Comparison of ENCODE assay signal across 22 cellular contexts in genomic region chr1:193753038-193753756, GRCh38.
DNase-seq lines count a peak whose midpoint lies in the region; ATAC-seq, FAIRE-seq and TF ChIP-seq lines count a peak whose summit lies in the region.
"Had no signal": no experiment of that assay in that cellular context is flagged by ENCODE, and none has a peak within 500 bp of the region (broad histone marks: within the 10 kb centered on the region; RNA-seq: fewer than 3 reads in every experiment).

No MANE protein-coding gene starts in this region.

- H3K4me2 ChIP-seq in H9 (ENCODE audit: insufficient read depth, insufficient read length, low read length), result no peak overlapping the region
- no peak overlapping the region for H3K4me2 ChIP-seq in H1 (ENCODE audit: insufficient read depth in 1 of 2, low read depth in 2 of 2, low read length in 2 of 2)
- H3K4me2 ChIP-seq in mesenchymal stem cell (ENCODE audit: low read length, poor library complexity, severe bottlenecking), result no peak overlapping the region

- H3K18ac ChIP-seq in H9 (ENCODE audit: insufficient read length, low read depth, low read length) (no peak overlapping the region), H1 (ENCODE audit: extremely low read depth, low read length) (no peak overlapping the region), mesenchymal stem cell (ENCODE audit: low read depth in 1 of 2, low read length in 2 of 2) (no peak overlapping the region)

- H3K27ac ChIP-seq in H9 (ENCODE audit: insufficient read length, low read depth, low read length) (no peak overlapping the region), H1 (ENCODE audit: low read depth, low read length) (no peak overlapping the region), mesenchymal stem cell (ENCODE audit: low read length, poor library complexity, severe bottlenecking) (no peak overlapping the region)
- H3K27ac ChIP-seq: GM23248, SJSA1 had no signal

- H3K79me2 ChIP-seq in H9 (ENCODE audit: insufficient read depth, low read length), result no peaks in the 10 kb centered on the region
- H3K79me2 ChIP-seq in H1 (ENCODE audit: control insufficient read depth in 1 of 2, insufficient read depth in 2 of 2, low read length in 2 of 2), result no peaks in the 10 kb centered on the region

- H3K9me3 Mint-ChIP-seq in H9 (peaks cover 4 to 7% of the 10 kb centered on the region in 2 experiments; a peak in 3 of 5 replicates), Caco-2 (ENCODE audit: unreplicated experiment) (no peaks in the 10 kb centered on the region)
- H3K9me3 Mint-ChIP-seq in activated T-helper 17 cell treated with anti-CD3 and anti-CD28 coated beads, Interleukin-2, amount 50 U/mL, for 72 hours, result peaks cover 2% of the 10 kb centered on the region
- H3K9me3 Mint-ChIP-seq: CD8-positive, alpha-beta T cell had no signal

- H4K91ac ChIP-seq in H9 (ENCODE audit: insufficient read length, low read depth, low read length), result no peak overlapping the region
- H4K91ac ChIP-seq in H1 (replicated peaks; ENCODE audit: insufficient read length, low read length), result no peak overlapping the region
- no peak overlapping the region for H4K91ac ChIP-seq in mesenchymal stem cell (ENCODE audit: low read length)

- no peak for DNase-seq in D721Med (ENCODE audit: insufficient read length, low spot score)
- no peak for DNase-seq in H9
- no peak for DNase-seq in H1 (ENCODE audit: low read depth in 1 of 2, low spot score in 2 of 2)
- DNase-seq in mesenchymal stem cell, result peak; percentile 19
- DNase-seq in MV-4-11 (lab: John Stamatoyannopoulos, UW), result no peak
- no peak for DNase-seq in Caco-2
- DNase-seq in DMS79 treated with DMSO at 0.1 percent for 48 hours (lab: John Stamatoyannopoulos, UW), result no peak
- DNase-seq: C1 segment of cervical spinal cord; CD8-positive, alpha-beta T cell; GM23248; NCI-H1092; NCI-H1417 treated with DMSO at 0.1 percent for 48 hours; NCI-H1694 treated with DMSO at 0.1 percent for 48 hours; NCI-H2081; NCI-H2227 treated with DMSO at 0.1 percent for 48 hours; NCI-H526 treated with DMSO at 0.1 percent for 48 hours; Right ventricle myocardium superior; RPMI8226 had no signal

- no peak for TF ChIP-seq POLR2A in H1 (IDR thresholded peaks at IDR 0.05; ENCODE audit: control extremely low read depth in 1 of 2, low read depth in 2 of 2, low read length in 2 of 2)

- no peak overlapping the region for H3T11ph ChIP-seq in H9 (ENCODE audit: low read length)

- TF ChIP-seq CTCF in D721Med (IDR thresholded peaks at IDR 0.05; ENCODE audit: insufficient read depth, missing control alignments) (no peak), H9 (conservative IDR thresholded peaks at IDR 0.05) (no peak), H1 (IDR thresholded peaks at IDR 0.05; ENCODE audit: control extremely low read depth in 1 of 3, insufficient read depth in 1 of 3, low read depth in 1 of 3, low read length in 3 of 3) (no peak), Caco-2 (IDR thresholded peaks at IDR 0.05; ENCODE audit: insufficient read depth in 1 of 2, low read depth in 1 of 2, low read length in 1 of 2, severe bottlenecking in 1 of 2, unreplicated experiment in 1 of 2) (no peak)

- no peak overlapping the region for H2BK5ac ChIP-seq in H9 (ENCODE audit: insufficient read length, low read length)
- no peak overlapping the region for H2BK5ac ChIP-seq in H1 (ENCODE audit: low read depth, low read length)
- no peak overlapping the region for H2BK5ac ChIP-seq in mesenchymal stem cell (ENCODE audit: low read depth, low read length, poor library complexity, severe bottlenecking)

- FAIRE-seq in D721Med (lab: Jason Lieb, UNC), result peak; percentile 61
- FAIRE-seq in H1 (lab: Jason Lieb, UNC), result no peak
- FAIRE-seq: A204.1 had no signal

- no peak overlapping the region for H3K56ac ChIP-seq in H9 (ENCODE audit: insufficient read length, low read depth, low read length)
- H3K56ac ChIP-seq in H1 (replicated peaks; ENCODE audit: insufficient read length, low read depth, low read length), result no peak overlapping the region

- H2BK120ac ChIP-seq in H9 (ENCODE audit: low read depth, low read length, poor library complexity, severe bottlenecking) (no peak overlapping the region), H1 (replicated peaks; ENCODE audit: low read depth, low read length) (no peak overlapping the region), mesenchymal stem cell (ENCODE audit: low read depth, low read length) (no peak overlapping the region)

- CTCF ChIA-PET in H1 (lab: Charles Lee; ENCODE audit: partially characterized antibody) (interaction anchor here (0.6 to 1.8 kb wide), 4 partner anchors 12 to 1577 kb away, joined by 3 to 6 read pairs (median 4); no protein-coding TSS in a partner anchor), Caco-2 (lab: Charles Lee) (no interaction called here)

- TF ChIP-seq EP300 in H1 (IDR thresholded peaks at IDR 0.05; ENCODE audit: borderline replicate concordance in 1 of 2, low read depth in 2 of 2, low read length in 2 of 2), result no peak

- POLR2A ChIA-PET in H1 (lab: Charles Lee; ENCODE audit: partially characterized antibody), result interaction anchor here (0.6 kb wide), 1 partner anchor 16 kb away, joined by 4 read pairs; no protein-coding TSS in a partner anchor
- POLR2A ChIA-PET in Caco-2 (lab: Charles Lee), result no interaction called here

- intact Hi-C loops in Caco-2 (cut with micrococcal nuclease; ENCODE audit: unreplicated experiment), result no loop called here

- H3K27me3 ChIP-seq in H9 (ENCODE audit: insufficient read depth, low read length) (no peaks in the 10 kb centered on the region), H1 (replicated peaks in 1 of 4; ENCODE audit: control insufficient read depth in 3 of 4, extremely low read depth in 1 of 4, insufficient read depth in 3 of 4, low read length in 3 of 4) (no peaks in the 10 kb centered on the region), mesenchymal stem cell (ENCODE audit: control insufficient read depth in 1 of 2, insufficient read depth in 1 of 2, low read length in 2 of 2) (no peaks in the 10 kb centered on the region), Caco-2 (replicated peaks; ENCODE audit: control insufficient read depth, insufficient read depth, low read length) (no peaks in the 10 kb centered on the region)
- H3K27me3 ChIP-seq: SJSA1 had no signal

- H3K27ac Mint-ChIP-seq in H9, result peak overlapping the region in 1 of 3 experiments; percentile 0; a peak in 1 of 7 replicates
- H3K27ac Mint-ChIP-seq in Caco-2 (ENCODE audit: unreplicated experiment), result no peak overlapping the region
- H3K27ac Mint-ChIP-seq in activated T-helper 17 cell treated with anti-CD3 and anti-CD28 coated beads, Interleukin-2, amount 50 U/mL, for 72 hours, result no peak overlapping the region
- H3K27ac Mint-ChIP-seq: CD8-positive, alpha-beta T cell had no signal

- H2BK20ac ChIP-seq in H9 (ENCODE audit: low read depth, low read length, poor library complexity, severe bottlenecking) (no peak overlapping the region), H1 (ENCODE audit: low read length) (no peak overlapping the region)

- no peak overlapping the region for H2BK12ac ChIP-seq in H9 (ENCODE audit: insufficient read length, low read depth, low read length)
- H2BK12ac ChIP-seq in H1 (ENCODE audit: low read depth, low read length), result no peak overlapping the region
- H2BK12ac ChIP-seq in mesenchymal stem cell (ENCODE audit: low read length in 2 of 2), result peak overlapping the region in 1 of 2 experiments; percentile 9

- no peak for TF ChIP-seq RAD21 in H1 (IDR thresholded peaks at IDR 0.05 in 1 of 2, conservative IDR thresholded peaks at IDR 0.05 in 1 of 2; ENCODE audit: low read depth in 2 of 2, low read length in 2 of 2)

- H3K36me3 Mint-ChIP-seq in H9 (ENCODE audit: insufficient read depth in 1 of 3, low read depth in 3 of 3), result peaks cover 3 to 4% (median 3%) of the 10 kb centered on the region in 3 experiments; a peak in 3 of 7 replicates
- H3K36me3 Mint-ChIP-seq in Caco-2 (ENCODE audit: insufficient read depth, unreplicated experiment), result no peaks in the 10 kb centered on the region
- peaks cover 6% of the 10 kb centered on the region for H3K36me3 Mint-ChIP-seq in activated T-helper 17 cell treated with anti-CD3 and anti-CD28 coated beads, Interleukin-2, amount 50 U/mL, for 72 hours (ENCODE audit: low read depth)
- H3K36me3 Mint-ChIP-seq: CD8-positive, alpha-beta T cell had no signal

- H4K8ac ChIP-seq in H9 (replicated peaks; ENCODE audit: insufficient read length, low read depth, low read length) (no peak overlapping the region), H1 (ENCODE audit: extremely low read depth, insufficient read depth, low read length) (no peak overlapping the region), mesenchymal stem cell (ENCODE audit: low read length) (no peak overlapping the region)

- no peak overlapping the region for H3K14ac ChIP-seq in H9 (ENCODE audit: insufficient read depth, low read length)
- no peak overlapping the region for H3K14ac ChIP-seq in H1 (ENCODE audit: insufficient read length)
- H3K14ac ChIP-seq in mesenchymal stem cell (ENCODE audit: low read length in 2 of 2), result no peak overlapping the region

- H3K4ac ChIP-seq in H9 (ENCODE audit: low read depth, low read length) (no peak overlapping the region), H1 (replicated peaks; ENCODE audit: insufficient read length, low read depth, low read length) (no peak overlapping the region), mesenchymal stem cell (ENCODE audit: low read depth in 1 of 2, low read length in 2 of 2) (no peak overlapping the region)

- H2BK15ac ChIP-seq in H9 (ENCODE audit: low read depth, low read length), result no peak overlapping the region
- H2BK15ac ChIP-seq in H1 (ENCODE audit: low read length), result no peak overlapping the region
- no peak overlapping the region for H2BK15ac ChIP-seq in mesenchymal stem cell (ENCODE audit: low read depth, poor library complexity, severe bottlenecking)

- H3K79me1 ChIP-seq in H9 (ENCODE audit: insufficient read depth, low read depth, low read length, poor library complexity, severe bottlenecking) (no peaks in the 10 kb centered on the region), H1 (ENCODE audit: low read depth, low read length) (no peaks in the 10 kb centered on the region), mesenchymal stem cell (replicated peaks; ENCODE audit: low read length, poor library complexity, severe bottlenecking) (no peaks in the 10 kb centered on the region)

- H3K9me3 ChIP-seq in H9 (ENCODE audit: control insufficient read depth, low read depth, low read length), result no peaks in the 10 kb centered on the region
- no peaks in the 10 kb centered on the region for H3K9me3 ChIP-seq in H1 (ENCODE audit: insufficient read depth in 2 of 2, low read depth in 1 of 2, low read length in 1 of 2)
- peaks cover 14% of the 10 kb centered on the region for H3K9me3 ChIP-seq in mesenchymal stem cell (ENCODE audit: control insufficient read depth, low read length)
- no peaks in the 10 kb centered on the region for H3K9me3 ChIP-seq in Caco-2
- H3K9me3 ChIP-seq: SJSA1 had no signal

- no peak overlapping the region for H4K5ac ChIP-seq in H9 (ENCODE audit: insufficient read length, low read depth, low read length)
- no peak overlapping the region for H4K5ac ChIP-seq in H1 (ENCODE audit: insufficient read length, low read depth, low read length)

- H3K4me1 Mint-ChIP-seq in H9, result peaks cover 9 to 13% of the 10 kb centered on the region in 2 experiments
- no peaks in the 10 kb centered on the region for H3K4me1 Mint-ChIP-seq in Caco-2 (ENCODE audit: low read depth, unreplicated experiment)
- H3K4me1 Mint-ChIP-seq in activated T-helper 17 cell treated with anti-CD3 and anti-CD28 coated beads, Interleukin-2, amount 50 U/mL, for 72 hours, result no peaks in the 10 kb centered on the region

- BruUV-seq in Caco-2 (replicated peaks; lab: Mats Ljungman, UMichigan), result no TSS peak

- no peak overlapping the region for H3K4me3 Mint-ChIP-seq in H9
- no peak overlapping the region for H3K4me3 Mint-ChIP-seq in Caco-2 (ENCODE audit: unreplicated experiment)
- no peak overlapping the region for H3K4me3 Mint-ChIP-seq in activated T-helper 17 cell treated with anti-CD3 and anti-CD28 coated beads, Interleukin-2, amount 50 U/mL, for 72 hours
- H3K4me3 Mint-ChIP-seq: CD8-positive, alpha-beta T cell had no signal

- H2AK5ac ChIP-seq in H9 (ENCODE audit: insufficient read length, low read length) (no peak overlapping the region), H1 (ENCODE audit: low read depth, low read length) (no peak overlapping the region), mesenchymal stem cell (ENCODE audit: low read length, severe bottlenecking) (no peak overlapping the region)

- no peaks in the 10 kb centered on the region for H4K20me1 ChIP-seq in H9 (ENCODE audit: control insufficient read depth, insufficient read depth, insufficient read length)
- H4K20me1 ChIP-seq in H1 (replicated peaks in 1 of 2; ENCODE audit: control insufficient read depth in 1 of 2, insufficient read depth in 2 of 2, low read length in 2 of 2), result no peaks in the 10 kb centered on the region

- H2AFZ ChIP-seq in H9 (ENCODE audit: low read length) (peak overlapping the region; percentile 6), H1 (ENCODE audit: low read length) (0 out of 2 replicates have a peak overlapping the region, but pooled peaks have one; percentile 1), mesenchymal stem cell (ENCODE audit: low read depth, low read length) (no peak overlapping the region)
- H2AFZ ChIP-seq: GM23248 had no signal

- no peaks in the 10 kb centered on the region for H3K23me2 ChIP-seq in H9 (ENCODE audit: insufficient read length, low read depth, low read length, poor library complexity, severe bottlenecking)
- H3K23me2 ChIP-seq in H1 (ENCODE audit: low read depth, low read length), result no peaks in the 10 kb centered on the region

- WGBS in H9 (ENCODE audit: extremely low coverage, insufficient read length, low lambda C conversion rate), result no CpG with 5 or more reads among the region's 5 CpGs
- WGBS in H1 (ENCODE audit: extremely low coverage in 1 of 2, insufficient coverage in 1 of 2, insufficient read length in 1 of 2, insufficient replicate concordance in 2 of 2, low coverage in 1 of 2, low lambda C conversion rate in 2 of 2, missing lambda C conversion rate in 1 of 2), 2 experiments, result 86% methylated on average over 5 of the region's 5 CpGs; no CpG with 5 or more reads in 1 of the 2 experiments
- 79% methylated on average over 5 of the region's 5 CpGs for WGBS in mesenchymal stem cell

- H3K9ac ChIP-seq in H9 (ENCODE audit: extremely low read depth, insufficient read length, low read length) (no peak overlapping the region), H1 (replicated peaks in 1 of 4; ENCODE audit: extremely low read depth in 1 of 4, low read depth in 3 of 4, low read length in 3 of 4) (no peak overlapping the region), mesenchymal stem cell (ENCODE audit: low read length) (no peak overlapping the region)
- H3K9ac ChIP-seq: GM23248 had no signal

- peaks cover 3% of the 10 kb centered on the region for H3K27me3 Mint-ChIP-seq in H9 (ENCODE audit: low read depth)
- no peaks in the 10 kb centered on the region for H3K27me3 Mint-ChIP-seq in Caco-2 (ENCODE audit: insufficient read depth, unreplicated experiment)
- no peaks in the 10 kb centered on the region for H3K27me3 Mint-ChIP-seq in activated T-helper 17 cell treated with anti-CD3 and anti-CD28 coated beads, Interleukin-2, amount 50 U/mL, for 72 hours

- no peak for ATAC-seq in activated T-helper 17 cell treated with anti-CD3 and anti-CD28 coated beads, Interleukin-2, amount 50 U/mL, for 72 hours (replicated peaks)
- ATAC-seq: CD8-positive, alpha-beta T cell; HCT116 had no signal

- no peak overlapping the region for H3K23ac ChIP-seq in H9 (ENCODE audit: insufficient read length, low read depth, low read length)
- no peak overlapping the region for H3K23ac ChIP-seq in H1 (ENCODE audit: insufficient read length)
- no peak overlapping the region for H3K23ac ChIP-seq in mesenchymal stem cell (ENCODE audit: low read length in 2 of 2)

- H3K4me1 ChIP-seq in H9 (ENCODE audit: insufficient read depth, low read length) (no peaks in the 10 kb centered on the region), H1 (replicated peaks in 1 of 4; ENCODE audit: control insufficient read depth in 3 of 4, insufficient read depth in 4 of 4, low read length in 3 of 4) (peaks cover 0 to 4% (median 0%) of the 10 kb centered on the region in 4 experiments; a peak in 1 of 7 replicates), mesenchymal stem cell (ENCODE audit: control insufficient read depth, insufficient read depth, low read depth, low read length) (no peaks in the 10 kb centered on the region), Caco-2 (no peaks in the 10 kb centered on the region)
- H3K4me1 ChIP-seq: SJSA1 had no signal

- H3K36me3 ChIP-seq in H1 (ENCODE audit: control insufficient read depth in 2 of 4, insufficient read depth in 4 of 4, low read length in 3 of 4), result no peaks in the 10 kb centered on the region
- no peaks in the 10 kb centered on the region for H3K36me3 ChIP-seq in mesenchymal stem cell (ENCODE audit: control insufficient read depth in 1 of 2, insufficient read depth in 2 of 2, low read depth in 1 of 2, low read length in 2 of 2)
- H3K36me3 ChIP-seq in Caco-2 (ENCODE audit: control insufficient read depth, insufficient read depth, low read length), result no peaks in the 10 kb centered on the region
- H3K36me3 ChIP-seq: SJSA1 had no signal

- H3K4me3 ChIP-seq in H1 (ENCODE audit: extremely low read depth in 1 of 4, insufficient read depth in 2 of 4, low read depth in 3 of 4, low read length in 4 of 4) (no peak overlapping the region), mesenchymal stem cell (ENCODE audit: insufficient read depth in 1 of 2, low read depth in 1 of 2, low read length in 2 of 2) (no peak overlapping the region), Caco-2 (ENCODE audit: low read depth, low read length) (no peak overlapping the region)
- H3K4me3 ChIP-seq: GM23248, SJSA1 had no signal
